In genomic region chr17:27354051-27354490, GRCh38 we compare ENCODE assay signal across 8 cellular contexts.
DNase-seq lines count a peak whose midpoint lies in the region; ATAC-seq and TF ChIP-seq lines count a peak whose summit lies in the region.

No MANE protein-coding gene starts in this region.

- no peak for TF ChIP-seq CTCF in thyroid gland (IDR thresholded peaks at IDR 0.05)

- peaks cover 11 to 12% of the 10 kb centered on the region in 2 donors for H3K4me1 ChIP-seq in thyroid gland

- H3K4me3 ChIP-seq in thyroid gland (replicated peaks in 1 of 3), result peak overlapping the region in 1 of 3 donors; percentile 51

- peaks cover 33% of the 10 kb centered on the region for H3K4me1 Mint-ChIP-seq in activated T-cell treated with anti-CD3 and anti-CD28 coated beads, Interleukin-2, amount 50 U/mL, for 72 hours (ENCODE audit: low read depth)
- H3K4me1 Mint-ChIP-seq in activated naive CD8-positive, alpha-beta T cell (ENCODE audit: low read depth), result peaks cover 18% of the 10 kb centered on the region

- no peaks in the 10 kb centered on the region for H3K9me3 ChIP-seq in thyroid gland

- ATAC-seq in activated T-cell treated with anti-CD3 and anti-CD28 coated beads, Interleukin-2, amount 50 U/mL, for 72 hours (replicated peaks in 1 of 2), result no peak
- no peak for ATAC-seq in GM19452 (IDR thresholded peaks at IDR 0.05; ENCODE audit: unreplicated experiment)

- H3K4me3 Mint-ChIP-seq in activated T-cell treated with anti-CD3 and anti-CD28 coated beads, Interleukin-2, amount 50 U/mL, for 72 hours, result peak overlapping the region; percentile 68 to 71
- H3K4me3 Mint-ChIP-seq in activated naive CD8-positive, alpha-beta T cell, result peak overlapping the region; percentile 85

- H3K27ac ChIP-seq in layer of hippocampus (ENCODE audit: low read depth, low read length) (peak overlapping the region; percentile 52), thyroid gland (peak overlapping the region in 2 of 3 donors; percentile 63 to 91)

- DNase-seq in activated T-cell treated with anti-CD3 and anti-CD28 coated beads, Interleukin-2, amount 50 U/mL, for 72 hours, result no peak
- no peak for DNase-seq in activated T-cell treated with anti-CD3 and anti-CD28 coated beads, Interleukin-2, amount 50 U/mL, for 1 hour
- no peak for DNase-seq in thyroid gland
- DNase-seq in NCI-H187 (lab: John Stamatoyannopoulos, UW), result no peak
- DNase-seq in NCI-H82 treated with DMSO at 0.1 percent for 48 hours (lab: John Stamatoyannopoulos, UW; ENCODE audit: unreplicated experiment), result no peak

- no peak overlapping the region for H3K27ac Mint-ChIP-seq in activated T-cell treated with anti-CD3 and anti-CD28 coated beads, Interleukin-2, amount 50 U/mL, for 72 hours
- peak overlapping the region; percentile 70 for H3K27ac Mint-ChIP-seq in activated naive CD8-positive, alpha-beta T cell

- 8 to 29% methylated on average over 11 to 17 of the region's 19 CpGs for WGBS in thyroid gland, 2 donors

- intact Hi-C loops in thyroid gland (cut with DNase I), result no loop called here

- no peaks in the 10 kb centered on the region for H3K36me3 ChIP-seq in thyroid gland

- H3K27me3 ChIP-seq in layer of hippocampus (ENCODE audit: control insufficient read depth, insufficient read depth, low read length), result no peaks in the 10 kb centered on the region
- no peaks in the 10 kb centered on the region for H3K27me3 ChIP-seq in thyroid gland

- no peaks in the 10 kb centered on the region for H3K9me3 Mint-ChIP-seq in activated T-cell treated with anti-CD3 and anti-CD28 coated beads, Interleukin-2, amount 50 U/mL, for 72 hours
- no peaks in the 10 kb centered on the region for H3K9me3 Mint-ChIP-seq in activated naive CD8-positive, alpha-beta T cell (ENCODE audit: low read depth)

- no peak for TF ChIP-seq POLR2A in thyroid gland (IDR thresholded peaks at IDR 0.05)

- H3K27me3 Mint-ChIP-seq in activated T-cell treated with anti-CD3 and anti-CD28 coated beads, Interleukin-2, amount 50 U/mL, for 72 hours (ENCODE audit: low read depth), result peaks cover 7% of the 10 kb centered on the region
- no peaks in the 10 kb centered on the region for H3K27me3 Mint-ChIP-seq in activated naive CD8-positive, alpha-beta T cell

- peaks cover 0 to 1% of the 10 kb centered on the region in 2 donors for H3K36me3 Mint-ChIP-seq in activated T-cell treated with anti-CD3 and anti-CD28 coated beads, Interleukin-2, amount 50 U/mL, for 72 hours (ENCODE audit: insufficient read depth in 2 of 2)
- no peaks in the 10 kb centered on the region for H3K36me3 Mint-ChIP-seq in activated naive CD8-positive, alpha-beta T cell
